8 cellular contexts compared by ENCODE assay signal in genomic region chr1:156704930-156705320, GRCh38. TPM values are rescaled to one million over a fixed set of nuclear protein-coding genes. Genes with fewer than 3 reads are reported as not detected.
A peak's percentile ranks its signal among the peaks of the same experiment; 100 is the strongest.
DNase-seq lines count a peak whose midpoint lies in the region; ATAC-seq and TF ChIP-seq lines count a peak whose summit lies in the region.

No MANE protein-coding gene starts in this region.

- peak overlapping the region; percentile 31 for H3K27ac ChIP-seq in AG04450 (ENCODE audit: low read depth, low read length)

- peaks cover 1% of the 10 kb centered on the region; the same call in 1 of the 2 replicates for H3K9me3 ChIP-seq in AG04450 (ENCODE audit: control insufficient read depth, insufficient read depth, low read length)

- H3K36me3 Mint-ChIP-seq in activated T-helper 17 cell treated with anti-CD3 and anti-CD28 coated beads, Interleukin-2, amount 50 U/mL, for 72 hours (ENCODE audit: low read depth) = no peaks in the 10 kb centered on the region

- intact Hi-C loops in left ventricle myocardium superior (cut with micrococcal nuclease) = no loop called here

- no peaks in the 10 kb centered on the region for H3K27me3 ChIP-seq in AG04450 (ENCODE audit: control insufficient read depth, insufficient read depth, low read length)

- peaks cover 16% of the 10 kb centered on the region for H3K27me3 Mint-ChIP-seq in activated T-helper 17 cell treated with anti-CD3 and anti-CD28 coated beads, Interleukin-2, amount 50 U/mL, for 72 hours

- H3K4me3 ChIP-seq in AG04450 (ENCODE audit: low read depth, low read length) (peak overlapping the region; percentile 52), retinal pigment epithelial cell (ENCODE audit: low read length) (peak overlapping the region; percentile 54)

- TF ChIP-seq CTCF in AG04450 (IDR thresholded peaks at IDR 0.05; ENCODE audit: low read depth, low read length) (0 out of 2 replicates have a peak, but pooled peaks have one; percentile 1), retinal pigment epithelial cell (conservative IDR thresholded peaks at IDR 0.05; ENCODE audit: low read depth, low read length) (no peak)

- POLR2A ChIA-PET in AG04450 (lab: Yijun Ruan, JAX) = interaction anchor here (0.5 to 4.3 kb wide), 4 partner anchors 9 to 29 kb away, joined by 3 to 18 read pairs (median 4); partner anchors contain the start of genes ISG20L2 and METTL25B

- DNase-seq in AG04450 (ENCODE audit: low read depth, low spot score) (no peak), HT-29 (ENCODE audit: low spot score) (peak; percentile 57), left ventricle myocardium superior (peak; percentile 49), retinal pigment epithelial cell (ENCODE audit: low read depth) (no peak), NCI-H2081 (lab: John Stamatoyannopoulos, UW) (no peak)

- CTCF ChIA-PET in AG04450 (lab: Charles Lee) = interaction anchor here (1.0 to 13.7 kb wide), 10 partner anchors 14 to 185 kb away, joined by 3 to 233 read pairs (median 8); partner anchors contain the start of genes ISG20L2, METTL25B and NES

- no peaks in the 10 kb centered on the region for H3K9me3 Mint-ChIP-seq in activated T-helper 17 cell treated with anti-CD3 and anti-CD28 coated beads, Interleukin-2, amount 50 U/mL, for 72 hours

- ATAC-seq in activated T-helper 17 cell treated with anti-CD3 and anti-CD28 coated beads, Interleukin-2, amount 50 U/mL, for 72 hours (replicated peaks) = peak; percentile 72
- ATAC-seq in left ventricle myocardium superior = no peak
- no peak for ATAC-seq in GM21529 (IDR thresholded peaks at IDR 0.05; ENCODE audit: unreplicated experiment)
- ATAC-seq in GM19324 (IDR thresholded peaks at IDR 0.05; ENCODE audit: low FRiP score, unreplicated experiment) = no peak

- peak overlapping the region; percentile 85 for H3K4me3 Mint-ChIP-seq in activated T-helper 17 cell treated with anti-CD3 and anti-CD28 coated beads, Interleukin-2, amount 50 U/mL, for 72 hours

- peak overlapping the region; percentile 89 for H3K27ac Mint-ChIP-seq in activated T-helper 17 cell treated with anti-CD3 and anti-CD28 coated beads, Interleukin-2, amount 50 U/mL, for 72 hours

- peaks cover 11% of the 10 kb centered on the region for H3K4me1 Mint-ChIP-seq in activated T-helper 17 cell treated with anti-CD3 and anti-CD28 coated beads, Interleukin-2, amount 50 U/mL, for 72 hours

RNA-seq across cellular contexts. Expression of gene CRABP2, which starts 0.5 kb away (rescaled TPM):
- 12.8 and 15.5 TPM in 2 replicates for polyA plus RNA-seq in AG04450 (2011; rRNA removed)
- polyA minus RNA-seq in AG04450 (2011; rRNA and poly(A)+ RNA removed) = 5.4 and 5.8 TPM in 2 replicates
- 289 and 312 TPM in 2 replicates for total RNA-seq in HT-29 (2014; rRNA removed; shearing (Covaris generic))
- 1 to 10 TPM; 2.2 to 4.4 TPM for total RNA-seq in activated T-helper 17 cell treated with anti-CD3 and anti-CD28 coated beads, Interleukin-2, amount 50 U/mL, for 72 hours
- 0.74 TPM for total RNA-seq in left ventricle myocardium superior

RNA-seq across cellular contexts. Expression of gene METTL25B, which starts 23.3 kb away (rescaled TPM):
- polyA plus RNA-seq in AG04450 (2011; rRNA removed) = 7.9 and 8.3 TPM in 2 replicates
- polyA minus RNA-seq in AG04450 (2011; rRNA and poly(A)+ RNA removed) = 6.0 and 7.1 TPM in 2 replicates
- 30.0 and 30.3 TPM in 2 replicates for total RNA-seq in HT-29 (2014; rRNA removed; shearing (Covaris generic))
- 10 to 100 TPM; 29.0 to 51.6 TPM for total RNA-seq in activated T-helper 17 cell treated with anti-CD3 and anti-CD28 coated beads, Interleukin-2, amount 50 U/mL, for 72 hours
- 14.7 TPM for total RNA-seq in left ventricle myocardium superior

RNA-seq across cellular contexts. Expression of gene ISG20L2, which starts 23.6 kb away (rescaled TPM):
- polyA plus RNA-seq in AG04450 (2011; rRNA removed) = 25.6 and 29.1 TPM in 2 replicates
- 25.6 TPM in 2 replicates for polyA minus RNA-seq in AG04450 (2011; rRNA and poly(A)+ RNA removed)
- 30.8 and 33.2 TPM in 2 replicates for total RNA-seq in HT-29 (2014; rRNA removed; shearing (Covaris generic))
- total RNA-seq in activated T-helper 17 cell treated with anti-CD3 and anti-CD28 coated beads, Interleukin-2, amount 50 U/mL, for 72 hours = 10 to 100 TPM; 38.8 to 74.9 TPM
- 12.0 TPM for total RNA-seq in left ventricle myocardium superior

RNA-seq across cellular contexts. Expression of gene NES, which starts 27.7 kb away (rescaled TPM):
- polyA plus RNA-seq in AG04450 (2011; rRNA removed) = 15.7 and 19.2 TPM in 2 replicates
- polyA minus RNA-seq in AG04450 (2011; rRNA and poly(A)+ RNA removed) = 18.7 and 20.4 TPM in 2 replicates
- 0.31 and 0.44 TPM in 2 replicates for total RNA-seq in HT-29 (2014; rRNA removed; shearing (Covaris generic))
- under 1 TPM in 1 of 2 donors, not detected in 1; 0.05 TPM for total RNA-seq in activated T-helper 17 cell treated with anti-CD3 and anti-CD28 coated beads, Interleukin-2, amount 50 U/mL, for 72 hours
- 94.7 TPM for total RNA-seq in left ventricle myocardium superior

RNA-seq across cellular contexts. Expression of gene MRPL24, which starts 36.0 kb away (rescaled TPM):
- polyA plus RNA-seq in AG04450 (2011; rRNA removed) = 65.5 and 80.4 TPM in 2 replicates
- polyA minus RNA-seq in AG04450 (2011; rRNA and poly(A)+ RNA removed) = 23.8 and 25.0 TPM in 2 replicates
- 111 and 115 TPM in 2 replicates for total RNA-seq in HT-29 (2014; rRNA removed; shearing (Covaris generic))
- 10 to 100 TPM; 58.8 to 67.0 TPM for total RNA-seq in activated T-helper 17 cell treated with anti-CD3 and anti-CD28 coated beads, Interleukin-2, amount 50 U/mL, for 72 hours
- total RNA-seq in left ventricle myocardium superior = 96.1 TPM

Comparison
In these comparisons a context has a peak if more than half of its experiments do, and no peak if none do; other contexts are left out.
1. DNase-seq: peak in HT-29 (single experiment) and left ventricle myocardium superior (single experiment); none in AG04450 (single experiment), retinal pigment epithelial cell (single experiment) and NCI-H2081 (0 of 2).
2. RNA of gene CRABP2, which starts 0.5 kb away (total RNA-seq): 289 to 312 TPM in HT-29; 2.2 to 4.4 TPM in activated T-helper 17 cell treated with anti-CD3 and anti-CD28 coated beads, Interleukin-2, amount 50 U/mL, for 72 hours and 0.74 TPM in left ventricle myocardium superior (single experiment); every median in the first group is over 10 times any median in the second.